Comparison of ENCODE assay signal across 14 cellular contexts in genomic region chr7:66860767-66861166, GRCh38.
DNase-seq lines count a peak whose midpoint lies in the region; ATAC-seq, FAIRE-seq and TF ChIP-seq lines count a peak whose summit lies in the region.
"Had no signal": no experiment of that assay in that cellular context is flagged by ENCODE, and none has a peak within 500 bp of the region (broad histone marks: within the 10 kb centered on the region; RNA-seq: fewer than 3 reads in every experiment).

No MANE protein-coding gene starts in this region.

- POLR2A ChIA-PET in WTC11 (lab: Charles Lee) = interaction anchor here (0.6 kb wide), 1 partner anchor 385 kb away, joined by 3 read pairs; no protein-coding TSS in a partner anchor

- H3K27me3 ChIP-seq in heart right ventricle = no peaks in the 10 kb centered on the region
- no peaks in the 10 kb centered on the region for H3K27me3 ChIP-seq in KMS-11 (ENCODE audit: insufficient read depth, low read depth)
- no peaks in the 10 kb centered on the region for H3K27me3 ChIP-seq in skeletal muscle tissue (ENCODE audit: control insufficient read depth in 3 of 3, insufficient read depth in 3 of 3, low read length in 3 of 3)
- no peaks in the 10 kb centered on the region for H3K27me3 ChIP-seq in pancreas
- H3K27me3 ChIP-seq: Peyer's patch had no signal

- TF ChIP-seq CTCF in heart right ventricle (IDR thresholded peaks at IDR 0.05) (no peak), KMS-11 (conservative IDR thresholded peaks at IDR 0.05; ENCODE audit: low read depth, low read length) (no peak), WTC11 (IDR thresholded peaks at IDR 0.05) (no peak), pancreas (IDR thresholded peaks at IDR 0.05) (no peak)

- ATAC-seq in heart right ventricle (no peak), Right ventricle myocardium inferior (no peak), WTC11 (no peak), pancreas (no peak)

- H3K36me3 ChIP-seq in heart right ventricle (peaks cover 0 to 44% (median 0%) of the 10 kb centered on the region in 9 donors), KMS-11 (ENCODE audit: insufficient read depth) (no peaks in the 10 kb centered on the region), skeletal muscle tissue (ENCODE audit: control insufficient read depth in 3 of 3, insufficient read depth in 3 of 3, low read length in 3 of 3) (peaks cover 0 to 10% (median 3%) of the 10 kb centered on the region in 3 donors), pancreas (peaks cover 0 to 28% (median 0%) of the 10 kb centered on the region in 3 donors)

- H3K27ac Mint-ChIP-seq in activated T-helper 2 cell treated with anti-CD3 and anti-CD28 coated beads, Interferon-gamma antibody, Interleukin-2, Interleukin-4, amounts not matched to agents 10 μg/mL and 5 μg/mL and 100 μg/mL, durations not matched to agents 14 hours and 24 hours and 36 hours = peak overlapping the region; percentile 100
- H3K27ac Mint-ChIP-seq in WTC11 = no peak overlapping the region; the same call in 1 of the 2 replicates

- FAIRE-seq in pancreas (lab: Jason Lieb, UNC) = no peak

- peak overlapping the region; percentile 47 for H2AFZ ChIP-seq in KMS-11 (ENCODE audit: low read depth)

- H3K4me1 ChIP-seq in heart right ventricle (peaks cover 0 to 19% (median 7%) of the 10 kb centered on the region in 9 donors), KMS-11 (ENCODE audit: low read depth, poor library complexity, severe bottlenecking) (peaks cover 50% of the 10 kb centered on the region), skeletal muscle tissue (ENCODE audit: control insufficient read depth in 3 of 3, insufficient read depth in 3 of 3, low read length in 3 of 3) (peaks cover 14 to 30% (median 24%) of the 10 kb centered on the region in 3 donors), pancreas (no peaks in the 10 kb centered on the region)
- H3K4me1 ChIP-seq: Peyer's patch had no signal

- no peak overlapping the region for H3K4me3 Mint-ChIP-seq in activated T-helper 2 cell treated with anti-CD3 and anti-CD28 coated beads, Interferon-gamma antibody, Interleukin-2, Interleukin-4, amounts not matched to agents 10 μg/mL and 5 μg/mL and 100 μg/mL, durations not matched to agents 14 hours and 24 hours and 36 hours (ENCODE audit: low read depth)
- H3K4me3 Mint-ChIP-seq in WTC11 = no peak overlapping the region

- peak overlapping the region; percentile 73 for H3K9ac ChIP-seq in KMS-11
- peak overlapping the region in 2 of 3 donors; percentile 60 to 86 for H3K9ac ChIP-seq in skeletal muscle tissue (ENCODE audit: low read depth in 1 of 3, low read length in 3 of 3)

- H4K20me1 ChIP-seq in KMS-11 (ENCODE audit: insufficient read depth) = no peaks in the 10 kb centered on the region

- no peaks in the 10 kb centered on the region for H3K9me3 Mint-ChIP-seq in activated T-helper 2 cell treated with anti-CD3 and anti-CD28 coated beads, Interferon-gamma antibody, Interleukin-2, Interleukin-4, amounts not matched to agents 10 μg/mL and 5 μg/mL and 100 μg/mL, durations not matched to agents 14 hours and 24 hours and 36 hours
- H3K9me3 Mint-ChIP-seq in WTC11 = no peaks in the 10 kb centered on the region

- H3K79me2 ChIP-seq in KMS-11 (ENCODE audit: insufficient read depth, low read depth) = no peaks in the 10 kb centered on the region

- H3K27ac ChIP-seq in heart right ventricle = peak overlapping the region in 8 of 10 donors; percentile 52 to 83 (median 73)
- peak overlapping the region; percentile 97 for H3K27ac ChIP-seq in KMS-11
- peak overlapping the region; percentile 88 for H3K27ac ChIP-seq in skeletal muscle tissue (ENCODE audit: low read depth, low read length)
- H3K27ac ChIP-seq in pancreas = no peak overlapping the region
- H3K27ac ChIP-seq: Peyer's patch had no signal

- peaks cover 4% of the 10 kb centered on the region for H3K36me3 Mint-ChIP-seq in activated T-helper 2 cell treated with anti-CD3 and anti-CD28 coated beads, Interferon-gamma antibody, Interleukin-2, Interleukin-4, amounts not matched to agents 10 μg/mL and 5 μg/mL and 100 μg/mL, durations not matched to agents 14 hours and 24 hours and 36 hours (ENCODE audit: low read depth)
- peaks cover 6% of the 10 kb centered on the region for H3K36me3 Mint-ChIP-seq in WTC11

- H3K9me3 ChIP-seq in heart right ventricle = no peaks in the 10 kb centered on the region
- H3K9me3 ChIP-seq in skeletal muscle tissue (ENCODE audit: control insufficient read depth in 3 of 3, low read length in 3 of 3) = no peaks in the 10 kb centered on the region
- H3K9me3 ChIP-seq in pancreas = no peaks in the 10 kb centered on the region
- H3K9me3 ChIP-seq: Peyer's patch had no signal

- CTCF ChIA-PET in WTC11 (lab: Charles Lee) = interaction anchor here (2.1 kb wide), 1 partner anchor 45 kb away, joined by 5 read pairs; no protein-coding TSS in a partner anchor

- intact Hi-C loops in heart right ventricle (cut with DNase I) = no loop called here
- intact Hi-C loops in Right ventricle myocardium inferior (cut with DNase I) = no loop called here
- intact Hi-C loops in activated T-helper 2 cell treated with anti-CD3 and anti-CD28 coated beads, Interferon-gamma antibody, Interleukin-2, Interleukin-4, amounts not matched to agents 10 μg/mL and 5 μg/mL and 100 μg/mL, durations not matched to agents 14 hours and 24 hours and 36 hours (cut with micrococcal nuclease) = loop anchor here (1.0 kb wide), 1 partner anchor 15 kb away; no protein-coding TSS in a partner anchor
- intact Hi-C loops in pancreas (cut with DNase I) = no loop called here

- H3K4me3 ChIP-seq in heart right ventricle (no peak overlapping the region), KMS-11 (IDR thresholded peaks at IDR 0.05; ENCODE audit: insufficient read depth, low read depth, low read length) (no peak overlapping the region), skeletal muscle tissue (ENCODE audit: low read length in 3 of 3) (peak overlapping the region in 2 of 3 donors; percentile 37 to 55), pancreas (no peak overlapping the region)
- H3K4me3 ChIP-seq: Peyer's patch had no signal

- 97 to 98% methylated on average over 3 of the region's 3 CpGs for WGBS in heart right ventricle, 2 donors
- 86 to 91% methylated on average over 3 of the region's 3 CpGs for WGBS in pancreas, 2 donors

- H3K4me1 Mint-ChIP-seq in activated T-helper 2 cell treated with anti-CD3 and anti-CD28 coated beads, Interferon-gamma antibody, Interleukin-2, Interleukin-4, amounts not matched to agents 10 μg/mL and 5 μg/mL and 100 μg/mL, durations not matched to agents 14 hours and 24 hours and 36 hours (ENCODE audit: low read depth) = peaks cover 20% of the 10 kb centered on the region
- H3K4me1 Mint-ChIP-seq in WTC11 = peaks cover 7% of the 10 kb centered on the region

- DNase-seq in heart right ventricle (no peak), Right ventricle myocardium inferior (ENCODE audit: missing footprints) (no peak), WTC11 (ENCODE audit: low spot score) (no peak), pancreas (no peak)
- no peak for DNase-seq in activated T-helper 2 cell treated with anti-CD3 and anti-CD28 coated beads, Interferon-gamma antibody, Interleukin-2, Interleukin-4, amounts not matched to agents 10 μg/mL and 5 μg/mL and 100 μg/mL, durations not matched to agents 14 hours and 24 hours and 36 hours (ENCODE audit: low spot score)
- DNase-seq: H7, NCI-H1105 treated with DMSO at 0.1 percent for 48 hours, NCI-H1694 treated with DMSO at 0.1 percent for 48 hours, NCI-H2107, NCI-H2227 treated with DMSO at 0.1 percent for 48 hours, NCI-H524 treated with DMSO at 0.1 percent for 48 hours, Peyer's patch had no signal

- peak overlapping the region; percentile 86 for H3K4me2 ChIP-seq in KMS-11

- H3K27me3 Mint-ChIP-seq in activated T-helper 2 cell treated with anti-CD3 and anti-CD28 coated beads, Interferon-gamma antibody, Interleukin-2, Interleukin-4, amounts not matched to agents 10 μg/mL and 5 μg/mL and 100 μg/mL, durations not matched to agents 14 hours and 24 hours and 36 hours (ENCODE audit: low read depth) = no peaks in the 10 kb centered on the region
- H3K27me3 Mint-ChIP-seq in WTC11 (ENCODE audit: low read depth) = no peaks in the 10 kb centered on the region

TF ChIP-seq in WTC11, 78 proteins besides CTCF, POLR2A, EP300 and RAD21:
- TF ChIP-seq GTF2I (CRISPR knock-in tag; conservative IDR thresholded peaks at IDR 0.05) (no peak), ZNF281 (CRISPR knock-in tag; IDR thresholded peaks at IDR 0.05) (no peak)

Comparison
In these comparisons a context has a peak if more than half of its experiments do, and no peak if none do; other contexts are left out.
1. H3K27ac ChIP-seq: peak in heart right ventricle (8 of 10), KMS-11 (single experiment) and skeletal muscle tissue (single experiment); none in pancreas (0 of 4).
2. H3K4me3 ChIP-seq: peak in skeletal muscle tissue (2 of 3); none in heart right ventricle (0 of 10), KMS-11 (single experiment) and pancreas (0 of 4).